In genomic region chr11:20042717-20043392, GRCh38 we compare ENCODE assay signal across 20 cellular contexts.
A peak's percentile ranks its signal among the peaks of the same experiment; 100 is the strongest.
DNase-seq lines count a peak whose midpoint lies in the region; ATAC-seq and TF ChIP-seq lines count a peak whose summit lies in the region.
"Had no signal": no experiment of that assay in that cellular context is flagged by ENCODE, and none has a peak within 500 bp of the region (broad histone marks: within the 10 kb centered on the region; RNA-seq: fewer than 3 reads in every experiment).

No MANE protein-coding gene starts in this region.

- POLR2A ChIA-PET in CD8-positive, alpha-beta T cell (lab: Charles Lee), result interaction anchor here (0.6 kb wide), 1 partner anchor 214 kb away, joined by 3 read pairs; no protein-coding TSS in a partner anchor

- no peaks in the 10 kb centered on the region for H3K9me3 Mint-ChIP-seq in CD8-positive, alpha-beta T cell
- H3K9me3 Mint-ChIP-seq: activated T-helper 2 cell treated with anti-CD3 and anti-CD28 coated beads, Interferon-gamma antibody, Interleukin-2, Interleukin-4, amounts not matched to agents 10 μg/mL and 5 μg/mL and 100 μg/mL, durations not matched to agents 14 hours and 24 hours and 36 hours; central memory CD8-positive, alpha-beta T cell had no signal

- CTCF ChIA-PET in CD8-positive, alpha-beta T cell (lab: Charles Lee), result no interaction called here

- H3K27ac Mint-ChIP-seq in CD8-positive, alpha-beta T cell, result no peak overlapping the region
- H3K27ac Mint-ChIP-seq: activated CD8-positive, alpha-beta memory T cell treated with anti-CD3 and anti-CD28 coated beads, Interleukin-2, amount 10 ng/mL, durations not matched to agents 7 days and 5 days; activated T-helper 2 cell treated with anti-CD3 and anti-CD28 coated beads, Interferon-gamma antibody, Interleukin-2, Interleukin-4, amounts not matched to agents 10 μg/mL and 5 μg/mL and 100 μg/mL, durations not matched to agents 14 hours and 24 hours and 36 hours had no signal

- H4K20me1 ChIP-seq in neural cell (ENCODE audit: insufficient read depth), result no peaks in the 10 kb centered on the region

- no peaks in the 10 kb centered on the region for H3K36me3 Mint-ChIP-seq in CD8-positive, alpha-beta T cell
- H3K36me3 Mint-ChIP-seq: activated CD8-positive, alpha-beta memory T cell treated with anti-CD3 and anti-CD28 coated beads, Interleukin-2, amount 10 ng/mL, durations not matched to agents 7 days and 5 days had no signal

- H3K4me1 ChIP-seq in HUES64 (ENCODE audit: insufficient read depth, low read length), result peaks cover 25% of the 10 kb centered on the region
- no peaks in the 10 kb centered on the region for H3K4me1 ChIP-seq in CD8-positive, alpha-beta T cell (ENCODE audit: insufficient read depth, low read length)
- H3K4me1 ChIP-seq: lower lobe of right lung, transverse colon had no signal

- TF ChIP-seq CTCF in neural cell (IDR thresholded peaks at IDR 0.05; ENCODE audit: poor library complexity, severe bottlenecking), result no peak
- TF ChIP-seq CTCF in CD8-positive, alpha-beta T cell (IDR thresholded peaks at IDR 0.05), result no peak

- WGBS in HUES64, result 71% methylated on average over 14 of the region's 14 CpGs

- H3K4me2 ChIP-seq in neural cell (ENCODE audit: low read length), result no peak overlapping the region

- in situ Hi-C loops in G401 (cut with HindIII; ENCODE audit: low sequenced_read_pairs), result no loop called here

- ATAC-seq in GM21717 (IDR thresholded peaks at IDR 0.05; ENCODE audit: unreplicated experiment), result no peak
- ATAC-seq in CD8-positive, alpha-beta T cell, result no peak
- ATAC-seq: activated CD8-positive, alpha-beta memory T cell treated with anti-CD3 and anti-CD28 coated beads, Interleukin-2, amount 10 ng/mL, durations not matched to agents 7 days and 5 days; heart left ventricle had no signal

- H2AFZ ChIP-seq in neural cell (ENCODE audit: low read depth, low read length), result no peak overlapping the region

- H3K27ac ChIP-seq in HUES64 (ENCODE audit: low read depth, low read length), result 0 out of 2 replicates have a peak overlapping the region, but pooled peaks have one; percentile 8
- H3K27ac ChIP-seq in neural cell (ENCODE audit: low read length), result peak overlapping the region; percentile 31
- no peak overlapping the region for H3K27ac ChIP-seq in CD8-positive, alpha-beta T cell (ENCODE audit: low read depth, low read length)
- H3K27ac ChIP-seq: lower lobe of right lung, ovary, transverse colon had no signal

- H3K9me3 ChIP-seq in HUES64 (ENCODE audit: insufficient read depth, low read depth, low read length) (no peaks in the 10 kb centered on the region), neural cell (ENCODE audit: low read length) (no peaks in the 10 kb centered on the region)
- H3K9me3 ChIP-seq in CD8-positive, alpha-beta T cell (ENCODE audit: low read length), result no peaks in the 10 kb centered on the region
- H3K9me3 ChIP-seq: Caco-2, heart left ventricle, lower lobe of right lung, ovary, sigmoid colon, transverse colon had no signal

- H3K4me1 Mint-ChIP-seq in CD8-positive, alpha-beta T cell (ENCODE audit: low read depth), result no peaks in the 10 kb centered on the region
- H3K4me1 Mint-ChIP-seq: activated CD8-positive, alpha-beta memory T cell treated with anti-CD3 and anti-CD28 coated beads, Interleukin-2, amount 10 ng/mL, durations not matched to agents 7 days and 5 days; central memory CD8-positive, alpha-beta T cell had no signal

- no peaks in the 10 kb centered on the region for H3K9me2 ChIP-seq in neural cell (ENCODE audit: insufficient read depth, low read length)

- DNase-seq in G401 (ENCODE audit: low spot score), result peak; percentile 81
- peak; percentile 73 for DNase-seq in cerebellar cortex (ENCODE audit: low spot score)
- no peak for DNase-seq in KG1 (lab: John Stamatoyannopoulos, UW)
- no peak for DNase-seq in CD8-positive, alpha-beta T cell
- DNase-seq: activated CD4-positive, alpha-beta T cell treated with anti-CD3 and anti-CD28 coated beads for 48 hours; activated CD8-positive, alpha-beta memory T cell treated with anti-CD3 and anti-CD28 coated beads, Interleukin-2, amount 10 ng/mL, durations not matched to agents 7 days and 5 days; AML-193; Caco-2; heart left ventricle; lower lobe of right lung; NCI-H1694; ovary; sigmoid colon; stimulated activated naive CD4-positive, alpha-beta T cell; transverse colon had no signal

- no peaks in the 10 kb centered on the region for H3F3A ChIP-seq in neural cell (ENCODE audit: insufficient read depth, low read length, poor library complexity, severe bottlenecking)

- H3K4me3 Mint-ChIP-seq in CD8-positive, alpha-beta T cell, result no peak overlapping the region
- H3K4me3 Mint-ChIP-seq: activated CD8-positive, alpha-beta memory T cell treated with anti-CD3 and anti-CD28 coated beads, Interleukin-2, amount 10 ng/mL, durations not matched to agents 7 days and 5 days; central memory CD8-positive, alpha-beta T cell had no signal

- no peak for TF ChIP-seq RAD21 in neural cell (conservative IDR thresholded peaks at IDR 0.05)

- intact Hi-C loops in CD8-positive, alpha-beta T cell (cut with DNase I, micrococcal nuclease), result no loop called here

- H3K9ac ChIP-seq in HUES64 (ENCODE audit: low read depth, low read length), result no peak overlapping the region
- H3K9ac ChIP-seq in neural cell (ENCODE audit: low read length), result no peak overlapping the region

- TF ChIP-seq EP300 in neural cell (conservative IDR thresholded peaks at IDR 0.05; ENCODE audit: poor library complexity, severe bottlenecking), result no peak

- peaks cover 3% of the 10 kb centered on the region for H3K27me3 Mint-ChIP-seq in CD8-positive, alpha-beta T cell (ENCODE audit: low read depth)

- H3K79me2 ChIP-seq in neural cell (replicated peaks; ENCODE audit: insufficient read depth, low read length), result no peaks in the 10 kb centered on the region

- H3K27me3 ChIP-seq in HUES64 (ENCODE audit: insufficient read depth, low read length), result no peaks in the 10 kb centered on the region
- H3K27me3 ChIP-seq in neural cell (ENCODE audit: insufficient read depth, low read depth, low read length), result no peaks in the 10 kb centered on the region
- no peaks in the 10 kb centered on the region for H3K27me3 ChIP-seq in CD8-positive, alpha-beta T cell (ENCODE audit: insufficient read depth, low read length)
- H3K27me3 ChIP-seq: heart left ventricle, ovary, sigmoid colon, transverse colon had no signal

- H3K4me3 ChIP-seq in HUES64 (ENCODE audit: low read length) (no peak overlapping the region), neural cell (ENCODE audit: low read length) (no peak overlapping the region)
- no peak overlapping the region for H3K4me3 ChIP-seq in CD8-positive, alpha-beta T cell (ENCODE audit: low read depth, low read length)
- H3K4me3 ChIP-seq: heart left ventricle, lower lobe of right lung, ovary, sigmoid colon, transverse colon had no signal

- peaks cover 80% of the 10 kb centered on the region for H3K36me3 ChIP-seq in HUES64 (ENCODE audit: insufficient read depth, low read length)
- H3K36me3 ChIP-seq in neural cell (ENCODE audit: insufficient read depth, low read length), result no peaks in the 10 kb centered on the region
- no peaks in the 10 kb centered on the region for H3K36me3 ChIP-seq in CD8-positive, alpha-beta T cell (ENCODE audit: insufficient read depth, low read length)
- H3K36me3 ChIP-seq: ovary, transverse colon had no signal

TF ChIP-seq in neural cell, 6 proteins besides CTCF, POLR2A, EP300 and RAD21:
- TF ChIP-seq, protein P1, sequence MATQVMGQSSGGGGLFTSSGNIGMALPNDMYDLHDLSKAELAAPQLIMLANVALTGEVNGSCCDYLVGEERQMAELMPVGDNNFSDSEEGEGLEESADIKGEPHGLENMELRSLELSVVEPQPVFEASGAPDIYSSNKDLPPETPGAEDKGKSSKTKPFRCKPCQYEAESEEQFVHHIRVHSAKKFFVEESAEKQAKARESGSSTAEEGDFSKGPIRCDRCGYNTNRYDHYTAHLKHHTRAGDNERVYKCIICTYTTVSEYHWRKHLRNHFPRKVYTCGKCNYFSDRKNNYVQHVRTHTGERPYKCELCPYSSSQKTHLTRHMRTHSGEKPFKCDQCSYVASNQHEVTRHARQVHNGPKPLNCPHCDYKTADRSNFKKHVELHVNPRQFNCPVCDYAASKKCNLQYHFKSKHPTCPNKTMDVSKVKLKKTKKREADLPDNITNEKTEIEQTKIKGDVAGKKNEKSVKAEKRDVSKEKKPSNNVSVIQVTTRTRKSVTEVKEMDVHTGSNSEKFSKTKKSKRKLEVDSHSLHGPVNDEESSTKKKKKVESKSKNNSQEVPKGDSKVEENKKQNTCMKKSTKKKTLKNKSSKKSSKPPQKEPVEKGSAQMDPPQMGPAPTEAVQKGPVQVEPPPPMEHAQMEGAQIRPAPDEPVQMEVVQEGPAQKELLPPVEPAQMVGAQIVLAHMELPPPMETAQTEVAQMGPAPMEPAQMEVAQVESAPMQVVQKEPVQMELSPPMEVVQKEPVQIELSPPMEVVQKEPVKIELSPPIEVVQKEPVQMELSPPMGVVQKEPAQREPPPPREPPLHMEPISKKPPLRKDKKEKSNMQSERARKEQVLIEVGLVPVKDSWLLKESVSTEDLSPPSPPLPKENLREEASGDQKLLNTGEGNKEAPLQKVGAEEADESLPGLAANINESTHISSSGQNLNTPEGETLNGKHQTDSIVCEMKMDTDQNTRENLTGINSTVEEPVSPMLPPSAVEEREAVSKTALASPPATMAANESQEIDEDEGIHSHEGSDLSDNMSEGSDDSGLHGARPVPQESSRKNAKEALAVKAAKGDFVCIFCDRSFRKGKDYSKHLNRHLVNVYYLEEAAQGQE (IDR thresholded peaks at IDR 0.05; ENCODE audit: borderline replicate concordance), result no peak
- TF ChIP-seq POLR2AphosphoS5 (IDR thresholded peaks at IDR 0.05), result no peak
- no peak for TF ChIP-seq SMC3 (conservative IDR thresholded peaks at IDR 0.05; ENCODE audit: poor library complexity)
- no peak for TF ChIP-seq MXI1 (conservative IDR thresholded peaks at IDR 0.05; ENCODE audit: poor library complexity, severe bottlenecking)
- no peak for TF ChIP-seq TAF1 (IDR thresholded peaks at IDR 0.05; ENCODE audit: low read depth)
- TF ChIP-seq EZH2 (IDR thresholded peaks at IDR 0.05; ENCODE audit: borderline replicate concordance, insufficient read depth, low read length, poor library complexity, severe bottlenecking), result no peak

Comparison
In these comparisons a context has a peak if more than half of its experiments do, and no peak if none do; other contexts are left out.
1. DNase-seq: peak in G401 (single experiment) and cerebellar cortex (single experiment); none in KG1 (single experiment) and CD8-positive, alpha-beta T cell (0 of 7).